ENCODE assay signal across 8 cellular contexts in genomic region chr10:89301231-89301630, GRCh38. TPM values are rescaled to one million over a fixed set of nuclear protein-coding genes. Genes with fewer than 3 reads are reported as not detected.
DNase-seq lines count a peak whose midpoint lies in the region; ATAC-seq, FAIRE-seq and TF ChIP-seq lines count a peak whose summit lies in the region.

No MANE protein-coding gene starts in this region.

- peak overlapping the region; percentile 48 for H3K4me3 ChIP-seq in A673 (ENCODE audit: low read depth, low read length, poor library complexity, severe bottlenecking)

- no peaks in the 10 kb centered on the region for H3K9me3 ChIP-seq in A673 (ENCODE audit: low read depth, low read length, poor library complexity, severe bottlenecking)

- ATAC-seq in GM18868 (IDR thresholded peaks at IDR 0.05; ENCODE audit: unreplicated experiment) = peak; percentile 23

- in situ Hi-C loops in GM13977 (cut with MboI; ENCODE audit: low pct_unique_long_range_greater_than_20kb, low sequenced_read_pairs, unreplicated experiment) = no loop called here

- no peaks in the 10 kb centered on the region for H3K27me3 ChIP-seq in A673 (replicated peaks; ENCODE audit: insufficient read depth, low read depth, low read length, poor library complexity)

- H3K36me3 ChIP-seq in A673 (ENCODE audit: insufficient read depth, low read length, poor library complexity, severe bottlenecking) = no peaks in the 10 kb centered on the region

- CTCF ChIA-PET in A673 (lab: Charles Lee) = no interaction called here

- BruUV-seq in A673 (replicated peaks; lab: Mats Ljungman, UMichigan) = no TSS peak

- POLR2A ChIA-PET in A673 (lab: Charles Lee; ENCODE audit: low non-redundant PET) = no interaction called here

- TF ChIP-seq CTCF in A673 (conservative IDR thresholded peaks at IDR 0.05; ENCODE audit: low read depth, low read length) (no peak), GM13977 (IDR thresholded peaks at IDR 0.05; ENCODE audit: extremely low read depth, insufficient read depth, missing control alignments) (no peak)

- intact Hi-C loops in A673 (cut with micrococcal nuclease; ENCODE audit: unreplicated experiment) = no loop called here

- peaks cover 7% of the 10 kb centered on the region for H3K4me1 ChIP-seq in A673 (ENCODE audit: insufficient read depth, low read length, poor library complexity, severe bottlenecking)

- no peak for FAIRE-seq in urothelium cell line (lab: Jason Lieb, UNC)

- DNase-seq in A673 (ENCODE audit: low spot score) = peak; percentile 37
- DNase-seq in NOMO-1 (lab: John Stamatoyannopoulos, UW; ENCODE audit: unreplicated experiment in 2 of 2) = peak; percentile 59 to 81
- DNase-seq in caudate nucleus (lab: John Stamatoyannopoulos, UW) = peak in 5 of 61 donors; percentile 8 to 33 (median 19)
- DNase-seq in lung microvascular endothelial cell (ENCODE audit: low read depth in 2 of 2) = peak; percentile 49 to 59
- DNase-seq in urothelium cell line (ENCODE audit: low spot score) = peak; percentile 11
- DNase-seq in GM13977 (ENCODE audit: low spot score) = no peak
- DNase-seq in NCI-H1092 (lab: John Stamatoyannopoulos, UW) = no peak

- H3K27ac ChIP-seq in A673 (ENCODE audit: low read depth, low read length, poor library complexity, severe bottlenecking) = peak overlapping the region; percentile 83
- peak overlapping the region; percentile 97 for H3K27ac ChIP-seq in caudate nucleus (ENCODE audit: low read depth, low read length)

RNA-seq across cellular contexts. Expression of gene IFIT2, which starts 0.6 kb away (rescaled TPM):
- total RNA-seq in A673 (2021) (1.7 and 1.9 TPM in 2 replicates), lung microvascular endothelial cell (3.1 and 8.1 TPM in 2 replicates)

RNA-seq across cellular contexts. Expression of gene IFIT3, which starts 26.6 kb away (rescaled TPM):
- total RNA-seq in A673 (2021) (5.6 and 6.7 TPM in 2 replicates), lung microvascular endothelial cell (5.7 and 8.1 TPM in 2 replicates)

RNA-seq across cellular contexts. Expression of gene LIPA, which starts 49.7 kb away (rescaled TPM):
- total RNA-seq in A673 (2021) = 38.0 and 40.3 TPM in 2 replicates
- 43.2 and 54.4 TPM in 2 replicates for total RNA-seq in lung microvascular endothelial cell

Comparison
In these comparisons a context has a peak if more than half of its experiments do, and no peak if none do; other contexts are left out.
1. DNase-seq: peak in A673 (single experiment), NOMO-1 (2 of 2), lung microvascular endothelial cell (2 of 2) and urothelium cell line (single experiment); none in GM13977 (single experiment) and NCI-H1092 (single experiment).